ENCODE assay signal across 8 cellular contexts in the genomic region with DNA sequence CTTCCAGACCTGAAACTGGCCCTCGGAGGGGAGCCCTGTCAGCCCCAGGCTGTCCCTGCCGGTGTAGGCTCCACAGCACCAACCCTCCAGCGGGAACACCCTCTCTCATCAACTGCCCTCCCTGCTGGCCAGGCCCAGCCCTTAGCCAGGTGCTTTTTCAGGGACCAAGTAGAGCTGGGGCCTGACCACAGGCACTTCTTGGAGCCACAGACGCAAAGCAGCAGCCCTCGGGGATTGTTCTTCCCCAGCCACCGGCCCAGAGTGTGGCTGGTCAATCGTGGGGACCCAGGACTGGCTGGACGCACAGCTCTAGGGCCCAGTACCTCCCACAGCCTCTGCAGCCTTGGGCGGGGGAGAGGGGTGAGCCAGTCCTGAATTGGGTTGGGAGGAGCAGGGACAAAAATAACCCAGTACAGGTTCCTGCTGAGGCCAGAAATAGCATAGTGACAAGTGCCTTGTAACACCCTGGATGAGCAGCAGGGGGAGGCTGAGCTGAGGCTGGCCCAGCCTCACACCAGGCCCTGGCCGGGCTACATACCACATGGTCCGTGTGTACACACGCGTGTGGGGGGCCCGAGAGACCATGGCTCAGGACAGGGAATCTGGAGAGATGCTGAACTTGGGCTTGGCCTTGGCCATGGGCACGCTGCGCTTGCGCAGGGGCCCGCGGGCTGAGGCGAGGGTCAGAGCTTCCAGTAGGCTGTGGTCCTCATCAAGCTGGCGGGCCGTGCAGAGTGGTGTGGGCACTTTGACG. TPM values are rescaled to one million over a fixed set of nuclear protein-coding genes. Genes with fewer than 3 reads are reported as not detected.
DNase-seq lines count a peak whose midpoint lies in the region; ATAC-seq and TF ChIP-seq lines count a peak whose summit lies in the region.

No MANE protein-coding gene starts in this region.

- no peak for TF ChIP-seq POLR2A in spleen (IDR thresholded peaks at IDR 0.05)

- peak; percentile 74 for TF ChIP-seq CTCF in PC-9 (conservative IDR thresholded peaks at IDR 0.05)
- peak in 9 of 11 experiments; percentile 32 to 68 (median 55) for TF ChIP-seq CTCF in spleen (IDR thresholded peaks at IDR 0.05 in 8 of 11, conservative IDR thresholded peaks at IDR 0.05 in 3 of 11)

- intact Hi-C loops in PC-9 (cut with micrococcal nuclease; ENCODE audit: unreplicated experiment) (loop anchor here (1.0 to 5.0 kb wide), 3 partner anchors 118 to 591 kb away; no protein-coding TSS in a partner anchor), right cardiac atrium (cut with DNase I) (loop anchor here in 1 of 4 donors (5.0 kb wide), 1 partner anchor 116 kb away; no protein-coding TSS in a partner anchor), spleen (cut with DNase I; ENCODE audit: low total_unique reads) (no loop called here)

- H3K79me2 ChIP-seq in PC-9 (ENCODE audit: low read depth) = no peaks in the 10 kb centered on the region

- peaks cover 4% of the 10 kb centered on the region for H3K27me3 ChIP-seq in PC-9 (ENCODE audit: insufficient read depth, low read depth)
- H3K27me3 ChIP-seq in right cardiac atrium (ENCODE audit: control insufficient read depth, insufficient read depth) = no peaks in the 10 kb centered on the region
- H3K27me3 ChIP-seq in spleen (replicated peaks in 1 of 7) = peaks cover 0 to 40% (median 0%) of the 10 kb centered on the region in 7 donors

- H3K4me3 ChIP-seq in PC-9 (no peak overlapping the region), right cardiac atrium (ENCODE audit: low read length) (no peak overlapping the region), spleen (no peak overlapping the region)

- no peak overlapping the region for H3K4me2 ChIP-seq in PC-9

- H2AFZ ChIP-seq in PC-9 = no peak overlapping the region

- ATAC-seq in GM18909 (IDR thresholded peaks at IDR 0.05; ENCODE audit: poor library complexity, unreplicated experiment) (peak; percentile 66), HG03439 (IDR thresholded peaks at IDR 0.05; ENCODE audit: unreplicated experiment) (peak; percentile 44), right cardiac atrium (peak; percentile 74 to 84), HG03520 (IDR thresholded peaks at IDR 0.05; ENCODE audit: unreplicated experiment) (no peak)

- BruUV-seq in PC-9 (replicated peaks; lab: Mats Ljungman, UMichigan) = no TSS peak

- H3K36me3 ChIP-seq in PC-9 (ENCODE audit: low read depth) (no peaks in the 10 kb centered on the region), spleen (no peaks in the 10 kb centered on the region)

- 0 out of 2 replicates have a peak, but pooled peaks cover 5% of the 10 kb centered on the region for H3F3A ChIP-seq in PC-9 (ENCODE audit: insufficient read depth, low read depth)

- H3K4me1 ChIP-seq in PC-9 (replicated peaks; ENCODE audit: insufficient read depth) (no peaks in the 10 kb centered on the region), right cardiac atrium (ENCODE audit: control insufficient read depth, insufficient read depth, low read length) (no peaks in the 10 kb centered on the region), spleen (peaks cover 0 to 34% (median 12%) of the 10 kb centered on the region in 6 donors)

- no peaks in the 10 kb centered on the region for H3K9me2 ChIP-seq in PC-9 (ENCODE audit: insufficient read depth)

- POLR2A ChIA-PET in PC-9 (lab: Charles Lee; ENCODE audit: unreplicated experiment) = no interaction called here

- H3K9me3 ChIP-seq in PC-9 (ENCODE audit: insufficient read depth, low read depth) (no peaks in the 10 kb centered on the region), right cardiac atrium (ENCODE audit: control insufficient read depth, low read length) (no peaks in the 10 kb centered on the region), spleen (no peaks in the 10 kb centered on the region)

- H4K20me1 ChIP-seq in PC-9 (ENCODE audit: insufficient read depth) = peaks cover 6% of the 10 kb centered on the region; the same call in 1 of the 2 replicates

- DNase-seq in CD1c-positive myeloid dendritic cell (ENCODE audit: extremely low spot score) (peak; percentile 56), PC-9 (peak in 1 of 2 experiments; percentile 29), amniotic stem cell (lab: John Stamatoyannopoulos, UW) (peak; percentile 5), right cardiac atrium (peak; percentile 55 to 81 (median 79)), spleen (peak; percentile 78)

- H3K27ac ChIP-seq in PC-9 = no peak overlapping the region
- peak overlapping the region; percentile 82 for H3K27ac ChIP-seq in right cardiac atrium (ENCODE audit: low read length)
- no peak overlapping the region for H3K27ac ChIP-seq in spleen

- 64% methylated on average over 23 of the region's 23 CpGs for WGBS in right cardiac atrium
- 72 to 76% (median 74%) methylated on average over 15 to 23 of the region's 23 CpGs for WGBS in spleen, 5 donors

- CTCF ChIA-PET in PC-9 (lab: Charles Lee) = no interaction called here

RNA-seq across cellular contexts. Expression of a gene that starts 2.0 kb away (rescaled TPM):
- total RNA-seq in PC-9 (2021) (0.26 and 0.93 TPM in 2 replicates), right cardiac atrium (10 to 100 TPM in 3 of 4 donors, 1 to 10 TPM in 1; 9.2 to 33.1 (median 25.2) TPM), spleen (1 to 10 TPM in 6 of 7 donors, not detected in 1; 1.2 to 3.8 (median 1.9) TPM)
- polyA plus RNA-seq in right cardiac atrium (18.6 TPM), spleen (under 1 TPM; 0.13 to 0.79 (median 0.51) TPM)

RNA-seq across cellular contexts. Expression of a gene that starts 34.9 kb away (rescaled TPM):
- total RNA-seq in PC-9 (2021) (0.15 and 0.33 TPM in 2 replicates), right cardiac atrium (1 to 10 TPM; 2.3 to 3.3 (median 3.0) TPM), spleen (1 to 10 TPM; 1.5 to 5.4 (median 2.3) TPM)
- polyA plus RNA-seq in right cardiac atrium (0.75 TPM), spleen (under 1 TPM; 0.04 to 0.16 (median 0.05) TPM)
